8 cellular contexts compared by ENCODE assay signal in the genomic region with DNA sequence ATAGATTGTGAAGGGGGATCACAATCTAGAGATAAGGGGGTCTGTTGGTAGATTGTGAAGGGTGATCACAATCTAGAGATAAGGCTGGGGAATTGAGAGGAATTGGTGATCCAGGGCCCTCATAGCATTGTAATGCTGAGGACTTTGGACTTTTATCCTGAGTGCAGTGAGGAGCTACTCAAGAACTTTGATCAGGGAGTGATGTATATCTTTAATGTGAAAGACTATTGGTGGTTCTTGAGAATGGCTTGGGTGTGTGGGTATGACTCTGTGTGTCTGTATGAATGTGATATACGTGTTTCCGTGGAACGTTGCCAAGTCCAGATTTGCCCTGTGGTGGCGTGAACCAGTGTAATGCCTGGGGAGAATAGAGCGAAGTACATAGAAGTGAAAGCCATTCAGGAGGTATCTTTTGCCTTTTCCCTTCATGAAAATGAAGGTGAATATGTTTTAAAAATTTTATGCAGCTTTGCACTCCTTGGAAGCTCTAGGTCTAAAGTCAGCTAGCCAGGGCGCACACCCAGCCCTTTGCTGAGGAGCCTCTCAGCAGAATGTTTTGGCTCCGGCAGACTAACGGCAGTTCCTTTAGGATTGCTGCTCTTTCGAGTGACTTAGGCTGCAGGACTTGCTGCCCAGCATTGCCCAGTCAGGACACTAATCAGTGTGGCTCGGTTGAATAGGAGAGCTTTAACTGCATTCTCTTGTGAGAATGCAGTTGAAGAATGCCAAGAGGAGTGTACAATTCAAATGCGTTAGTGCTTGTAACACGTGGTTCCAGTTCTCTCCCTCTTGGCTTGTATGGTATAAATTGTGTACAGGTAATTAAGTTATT. TPM values are rescaled to one million over a fixed set of nuclear protein-coding genes. Genes with fewer than 3 reads are reported as not detected.
DNase-seq lines count a peak whose midpoint lies in the region; ATAC-seq and TF ChIP-seq lines count a peak whose summit lies in the region.

No MANE protein-coding gene starts in this region.

- no peaks in the 10 kb centered on the region for H3K9me3 Mint-ChIP-seq in activated CD8-positive, alpha-beta T cell treated with anti-CD3 and anti-CD28 coated beads for 36 hours
- H3K9me3 Mint-ChIP-seq in activated CD8-positive, alpha-beta T cell treated with anti-CD3 and anti-CD28 coated beads, Interleukin-2, amount 10 ng/mL, durations not matched to agents 7 days and 5 days (ENCODE audit: insufficient read depth): no peaks in the 10 kb centered on the region
- no peaks in the 10 kb centered on the region for H3K9me3 Mint-ChIP-seq in stimulated activated naive CD8-positive, alpha-beta T cell treated with anti-CD3 and anti-CD28 coated beads, Interleukin-15, amount 100 ng/mL, for 72 hours
- H3K9me3 Mint-ChIP-seq in T-helper 2 cell treated with Interferon-gamma antibody and Interleukin-4, amounts not matched to agents 5 μg/mL and 100 μg/mL, for 36 hours: no peaks in the 10 kb centered on the region

- DNase-seq in activated CD8-positive, alpha-beta T cell treated with anti-CD3 and anti-CD28 coated beads for 36 hours: peak; percentile 70
- no peak for DNase-seq in activated CD8-positive, alpha-beta T cell treated with anti-CD3 and anti-CD28 coated beads, Interleukin-2, amount 10 ng/mL, durations not matched to agents 7 days and 5 days
- DNase-seq in astrocyte of the cerebellum (ENCODE audit: low read depth) (no peak), lung microvascular endothelial cell (ENCODE audit: low read depth in 2 of 2) (peak; percentile 31 to 56), SIG-M5 treated with dmso at 0.1 percent for 504 hours (lab: John Stamatoyannopoulos, UW; ENCODE audit: unreplicated experiment) (no peak), DMS79 (lab: John Stamatoyannopoulos, UW) (no peak)
- DNase-seq in stimulated activated naive CD8-positive, alpha-beta T cell treated with anti-CD3 and anti-CD28 coated beads, Interleukin-15, amount 100 ng/mL, for 72 hours: peak; percentile 20 to 55
- no peak for DNase-seq in T-helper 2 cell treated with Interferon-gamma antibody and Interleukin-4, amounts not matched to agents 5 μg/mL and 100 μg/mL, for 36 hours (ENCODE audit: low spot score)

- no peaks in the 10 kb centered on the region for H3K27me3 Mint-ChIP-seq in activated CD8-positive, alpha-beta T cell treated with anti-CD3 and anti-CD28 coated beads for 36 hours
- no peaks in the 10 kb centered on the region for H3K27me3 Mint-ChIP-seq in activated CD8-positive, alpha-beta T cell treated with anti-CD3 and anti-CD28 coated beads, Interleukin-2, amount 10 ng/mL, durations not matched to agents 7 days and 5 days (ENCODE audit: low read depth)
- no peaks in the 10 kb centered on the region for H3K27me3 Mint-ChIP-seq in stimulated activated naive CD8-positive, alpha-beta T cell treated with anti-CD3 and anti-CD28 coated beads, Interleukin-15, amount 100 ng/mL, for 72 hours
- no peaks in the 10 kb centered on the region for H3K27me3 Mint-ChIP-seq in T-helper 2 cell treated with Interferon-gamma antibody and Interleukin-4, amounts not matched to agents 5 μg/mL and 100 μg/mL, for 36 hours (ENCODE audit: low read depth)

- no peak for ATAC-seq in activated CD8-positive, alpha-beta T cell treated with anti-CD3 and anti-CD28 coated beads for 36 hours
- ATAC-seq in activated CD8-positive, alpha-beta T cell treated with anti-CD3 and anti-CD28 coated beads, Interleukin-2, amount 10 ng/mL, durations not matched to agents 7 days and 5 days: no peak
- ATAC-seq in stimulated activated naive CD8-positive, alpha-beta T cell treated with anti-CD3 and anti-CD28 coated beads, Interleukin-15, amount 100 ng/mL, for 72 hours: peak; percentile 12

- peak overlapping the region; percentile 18 for H3K27ac Mint-ChIP-seq in activated CD8-positive, alpha-beta T cell treated with anti-CD3 and anti-CD28 coated beads for 36 hours
- H3K27ac Mint-ChIP-seq in activated CD8-positive, alpha-beta T cell treated with anti-CD3 and anti-CD28 coated beads, Interleukin-2, amount 10 ng/mL, durations not matched to agents 7 days and 5 days: no peak overlapping the region
- peak overlapping the region; percentile 21 to 41 for H3K27ac Mint-ChIP-seq in stimulated activated naive CD8-positive, alpha-beta T cell treated with anti-CD3 and anti-CD28 coated beads, Interleukin-15, amount 100 ng/mL, for 72 hours
- H3K27ac Mint-ChIP-seq in T-helper 2 cell treated with Interferon-gamma antibody and Interleukin-4, amounts not matched to agents 5 μg/mL and 100 μg/mL, for 36 hours: no peak overlapping the region

- intact Hi-C loops in activated CD8-positive, alpha-beta T cell treated with anti-CD3 and anti-CD28 coated beads for 36 hours (cut with micrococcal nuclease): no loop called here

- H3K36me3 Mint-ChIP-seq in activated CD8-positive, alpha-beta T cell treated with anti-CD3 and anti-CD28 coated beads for 36 hours (ENCODE audit: low read depth): peaks cover 14% of the 10 kb centered on the region
- peaks cover 14% of the 10 kb centered on the region for H3K36me3 Mint-ChIP-seq in activated CD8-positive, alpha-beta T cell treated with anti-CD3 and anti-CD28 coated beads, Interleukin-2, amount 10 ng/mL, durations not matched to agents 7 days and 5 days (ENCODE audit: low read depth)
- H3K36me3 Mint-ChIP-seq in T-helper 2 cell treated with Interferon-gamma antibody and Interleukin-4, amounts not matched to agents 5 μg/mL and 100 μg/mL, for 36 hours (ENCODE audit: low read depth): peaks cover 3% of the 10 kb centered on the region

- TF ChIP-seq CTCF in activated CD8-positive, alpha-beta T cell treated with anti-CD3 and anti-CD28 coated beads for 36 hours (IDR thresholded peaks at IDR 0.05): no peak
- TF ChIP-seq CTCF in astrocyte of the cerebellum (IDR thresholded peaks at IDR 0.05; ENCODE audit: low read depth, low read length, missing control alignments): no peak

- peak overlapping the region; percentile 5 for H3K4me3 Mint-ChIP-seq in activated CD8-positive, alpha-beta T cell treated with anti-CD3 and anti-CD28 coated beads for 36 hours
- no peak overlapping the region for H3K4me3 Mint-ChIP-seq in activated CD8-positive, alpha-beta T cell treated with anti-CD3 and anti-CD28 coated beads, Interleukin-2, amount 10 ng/mL, durations not matched to agents 7 days and 5 days
- H3K4me3 Mint-ChIP-seq in stimulated activated naive CD8-positive, alpha-beta T cell treated with anti-CD3 and anti-CD28 coated beads, Interleukin-15, amount 100 ng/mL, for 72 hours: peak overlapping the region; percentile 27 to 44
- H3K4me3 Mint-ChIP-seq in T-helper 2 cell treated with Interferon-gamma antibody and Interleukin-4, amounts not matched to agents 5 μg/mL and 100 μg/mL, for 36 hours: no peak overlapping the region

- peak overlapping the region; percentile 11 for H3K4me3 ChIP-seq in astrocyte of the cerebellum (ENCODE audit: low read depth, low read length)

- CTCF ChIA-PET in activated CD8-positive, alpha-beta T cell treated with anti-CD3 and anti-CD28 coated beads for 36 hours (lab: Charles Lee): no interaction called here
- CTCF ChIA-PET in activated CD8-positive, alpha-beta T cell treated with anti-CD3 and anti-CD28 coated beads, Interleukin-2, amount 10 ng/mL, durations not matched to agents 7 days and 5 days (lab: Charles Lee): interaction anchor here (0.7 kb wide), 1 partner anchor 671 kb away, joined by 3 read pairs; no protein-coding TSS in a partner anchor

- POLR2A ChIA-PET in activated CD8-positive, alpha-beta T cell treated with anti-CD3 and anti-CD28 coated beads for 36 hours (lab: Charles Lee): no interaction called here
- POLR2A ChIA-PET in activated CD8-positive, alpha-beta T cell treated with anti-CD3 and anti-CD28 coated beads, Interleukin-2, amount 10 ng/mL, durations not matched to agents 7 days and 5 days (lab: Charles Lee): no interaction called here

- in situ Hi-C loops in astrocyte of the cerebellum (cut with HindIII; ENCODE audit: low sequenced_read_pairs): no loop called here

- peaks cover 72% of the 10 kb centered on the region for H3K4me1 Mint-ChIP-seq in activated CD8-positive, alpha-beta T cell treated with anti-CD3 and anti-CD28 coated beads for 36 hours (ENCODE audit: low read depth)
- H3K4me1 Mint-ChIP-seq in activated CD8-positive, alpha-beta T cell treated with anti-CD3 and anti-CD28 coated beads, Interleukin-2, amount 10 ng/mL, durations not matched to agents 7 days and 5 days (ENCODE audit: low read depth): peaks cover 55% of the 10 kb centered on the region
- H3K4me1 Mint-ChIP-seq in stimulated activated naive CD8-positive, alpha-beta T cell treated with anti-CD3 and anti-CD28 coated beads, Interleukin-15, amount 100 ng/mL, for 72 hours: peaks cover 67% of the 10 kb centered on the region
- H3K4me1 Mint-ChIP-seq in T-helper 2 cell treated with Interferon-gamma antibody and Interleukin-4, amounts not matched to agents 5 μg/mL and 100 μg/mL, for 36 hours (ENCODE audit: low read depth): peaks cover 50% of the 10 kb centered on the region

RNA-seq across cellular contexts. Expression of gene ZFAND3, which starts 3.5 kb away (rescaled TPM):
- total RNA-seq in activated CD8-positive, alpha-beta T cell treated with anti-CD3 and anti-CD28 coated beads for 36 hours: 10 to 100 TPM; 32.3 to 37.9 TPM
- total RNA-seq in activated CD8-positive, alpha-beta T cell treated with anti-CD3 and anti-CD28 coated beads, Interleukin-2, amount 10 ng/mL, durations not matched to agents 7 days and 5 days: 10 to 100 TPM; 27.5 to 29.2 TPM
- 14.4 and 16.5 TPM in 2 replicates for total RNA-seq in lung microvascular endothelial cell

Comparison
In these comparisons a context has a peak if more than half of its experiments do, and no peak if none do; other contexts are left out.
1. DNase-seq: peak in activated CD8-positive, alpha-beta T cell treated with anti-CD3 and anti-CD28 coated beads for 36 hours (single experiment), lung microvascular endothelial cell (2 of 2) and stimulated activated naive CD8-positive, alpha-beta T cell treated with anti-CD3 and anti-CD28 coated beads, Interleukin-15, amount 100 ng/mL, for 72 hours (2 of 2); none in activated CD8-positive, alpha-beta T cell treated with anti-CD3 and anti-CD28 coated beads, Interleukin-2, amount 10 ng/mL, durations not matched to agents 7 days and 5 days (single experiment), astrocyte of the cerebellum (single experiment), SIG-M5 treated with dmso at 0.1 percent for 504 hours (single experiment), DMS79 (single experiment) and T-helper 2 cell treated with Interferon-gamma antibody and Interleukin-4, amounts not matched to agents 5 μg/mL and 100 μg/mL, for 36 hours (single experiment).
2. H3K27ac Mint-ChIP-seq: peak in activated CD8-positive, alpha-beta T cell treated with anti-CD3 and anti-CD28 coated beads for 36 hours (single experiment) and stimulated activated naive CD8-positive, alpha-beta T cell treated with anti-CD3 and anti-CD28 coated beads, Interleukin-15, amount 100 ng/mL, for 72 hours (2 of 2); none in activated CD8-positive, alpha-beta T cell treated with anti-CD3 and anti-CD28 coated beads, Interleukin-2, amount 10 ng/mL, durations not matched to agents 7 days and 5 days (single experiment) and T-helper 2 cell treated with Interferon-gamma antibody and Interleukin-4, amounts not matched to agents 5 μg/mL and 100 μg/mL, for 36 hours (single experiment).
3. H3K4me3 Mint-ChIP-seq: peak in activated CD8-positive, alpha-beta T cell treated with anti-CD3 and anti-CD28 coated beads for 36 hours (single experiment) and stimulated activated naive CD8-positive, alpha-beta T cell treated with anti-CD3 and anti-CD28 coated beads, Interleukin-15, amount 100 ng/mL, for 72 hours (2 of 2); none in activated CD8-positive, alpha-beta T cell treated with anti-CD3 and anti-CD28 coated beads, Interleukin-2, amount 10 ng/mL, durations not matched to agents 7 days and 5 days (single experiment) and T-helper 2 cell treated with Interferon-gamma antibody and Interleukin-4, amounts not matched to agents 5 μg/mL and 100 μg/mL, for 36 hours (single experiment).